ENCODE assay signal across 8 cellular contexts in genomic region chr5:56908942-56909293, GRCh38. TPM values are rescaled to one million over a fixed set of nuclear protein-coding genes. Genes with fewer than 3 reads are reported as not detected.
DNase-seq lines count a peak whose midpoint lies in the region; ATAC-seq and TF ChIP-seq lines count a peak whose summit lies in the region.

No MANE protein-coding gene starts in this region.

- H3K9ac ChIP-seq in trophoblast cell (ENCODE audit: low read length): peak overlapping the region; percentile 77

- H2AK5ac ChIP-seq in trophoblast cell (ENCODE audit: low read length): peak overlapping the region; percentile 70

- peaks cover 3% of the 10 kb centered on the region for H3K9me3 ChIP-seq in trophoblast cell (ENCODE audit: insufficient read depth, low read depth, low read length)

- CTCF ChIA-PET in T-cell (lab: Charles Lee): interaction anchor here in 1 of 2 donors (0.6 kb wide), 1 partner anchor 35 kb away, joined by 3 read pairs; no protein-coding TSS in a partner anchor

- WGBS in trophoblast cell (ENCODE audit: extremely low coverage, insufficient coverage, insufficient read length): no CpG with 5 or more reads among the region's 19 CpGs

- H3K9me3 Mint-ChIP-seq in T-cell: peaks cover 0 to 6% (median 0%) of the 10 kb centered on the region in 3 donors

- H2BK5ac ChIP-seq in trophoblast cell (ENCODE audit: low read depth, low read length, poor library complexity): peak overlapping the region; percentile 79

- H3K27ac ChIP-seq in trophoblast cell (ENCODE audit: low read depth, low read length): peak overlapping the region; percentile 94

- peak overlapping the region; percentile 100 for H2AFZ ChIP-seq in trophoblast cell (ENCODE audit: insufficient read depth, low read length, poor library complexity)

- no peak for TF ChIP-seq CTCF in foreskin fibroblast (IDR thresholded peaks at IDR 0.05; ENCODE audit: low read depth, low read length)

- H3K4me3 Mint-ChIP-seq in T-cell: peak overlapping the region; percentile 90 to 99 (median 90)

- peak overlapping the region; percentile 82 for H3K4me2 ChIP-seq in trophoblast cell (ENCODE audit: low read length)

- POLR2A ChIA-PET in T-cell (lab: Charles Lee): no interaction called here

- ATAC-seq in HG03039 (IDR thresholded peaks at IDR 0.05; ENCODE audit: unreplicated experiment) (peak; percentile 38), T-cell (replicated peaks in 1 of 4) (peak in 3 of 4 experiments; percentile 3 to 23 (median 3))

- H3K36me3 ChIP-seq in trophoblast cell (ENCODE audit: control insufficient read depth in 1 of 2, insufficient read depth in 2 of 2, low read length in 2 of 2): no peaks in the 10 kb centered on the region

- peak overlapping the region; percentile 96 for H3K4ac ChIP-seq in trophoblast cell (ENCODE audit: low read depth, low read length)

- peak overlapping the region; percentile 98 for H4K12ac ChIP-seq in trophoblast cell (ENCODE audit: low read depth, low read length)

- peak overlapping the region; percentile 65 to 77 for H3K4me3 ChIP-seq in foreskin fibroblast (ENCODE audit: low read depth in 1 of 2, low read length in 2 of 2)
- H3K4me3 ChIP-seq in trophoblast cell (ENCODE audit: low read depth, low read length): peak overlapping the region; percentile 80

- H4K8ac ChIP-seq in trophoblast cell (ENCODE audit: low read depth, low read length): peak overlapping the region; percentile 94

- H3K23ac ChIP-seq in trophoblast cell (ENCODE audit: low read length): no peak overlapping the region

- peak overlapping the region; percentile 71 to 82 for H3K27ac Mint-ChIP-seq in T-cell

- peaks cover 7% of the 10 kb centered on the region for H3K79me2 ChIP-seq in trophoblast cell (ENCODE audit: control insufficient read depth, insufficient read depth, low read length, poor library complexity)

- peak overlapping the region; percentile 98 for H3K14ac ChIP-seq in trophoblast cell (ENCODE audit: low read length)

- peaks cover 20 to 21% (median 20%) of the 10 kb centered on the region in 3 donors for H3K4me1 Mint-ChIP-seq in T-cell

- H2BK12ac ChIP-seq in trophoblast cell (ENCODE audit: low read length): no peak overlapping the region

- H2BK120ac ChIP-seq in trophoblast cell (ENCODE audit: insufficient read depth, low read length, poor library complexity): peak overlapping the region; percentile 90

- H4K91ac ChIP-seq in trophoblast cell (ENCODE audit: low read depth, low read length): peak overlapping the region; percentile 91

- peaks cover 12% of the 10 kb centered on the region for H3K79me1 ChIP-seq in trophoblast cell (ENCODE audit: low read length)

- H3K36me3 Mint-ChIP-seq in T-cell: no peaks in the 10 kb centered on the region

- no peaks in the 10 kb centered on the region for H3K27me3 ChIP-seq in trophoblast cell (ENCODE audit: insufficient read depth, low read length)

- peak overlapping the region; percentile 98 for H3K18ac ChIP-seq in trophoblast cell (ENCODE audit: low read length)

- peaks cover 0 to 3% of the 10 kb centered on the region in 2 experiments for H3K4me1 ChIP-seq in trophoblast cell (ENCODE audit: control insufficient read depth in 1 of 2, insufficient read depth in 2 of 2, low read length in 2 of 2)

- no peaks in the 10 kb centered on the region for H3K27me3 Mint-ChIP-seq in T-cell

- DNase-seq in stimulated activated CD8-positive, alpha-beta memory T cell treated with anti-CD3 and anti-CD28 coated beads, Interleukin-12 subunit alpha, Interleukin-12 subunit beta, amount 100 ng/mL, for 1 hour (ENCODE audit: low read depth): peak; percentile 6
- no peak for DNase-seq in stimulated activated CD8-positive, alpha-beta memory T cell treated with anti-CD3 and anti-CD28 coated beads, Interleukin-4, amount 100 ng/mL, for 48 hours
- DNase-seq in T-cell: peak in 7 of 34 experiments; percentile 3 to 8 (median 4)
- no peak for DNase-seq in foreskin fibroblast
- no peak for DNase-seq in trophoblast cell
- no peak for DNase-seq in cerebellum (ENCODE audit: low spot score)
- no peak for DNase-seq in NK-92 (lab: John Stamatoyannopoulos, UW; ENCODE audit: unreplicated experiment)

RNA-seq across cellular contexts. Expression of gene SETD9, which starts 0.5 kb away (rescaled TPM):
- 1 to 10 TPM in 4 of 5 donors, under 1 TPM in 1; 0.73 to 6.4 (median 5.3) TPM for total RNA-seq in T-cell
- polyA plus RNA-seq in trophoblast cell (2013): 4.8 and 5.4 TPM in 2 replicates
- total RNA-seq in cerebellum: 4.4 TPM

RNA-seq across cellular contexts. Expression of gene MIER3, which starts 43.0 kb away (rescaled TPM):
- 10 to 100 TPM; 21.3 to 25.9 (median 23.6) TPM for total RNA-seq in T-cell
- 20.0 and 20.5 TPM in 2 replicates for polyA plus RNA-seq in trophoblast cell (2013)
- 33.3 TPM for total RNA-seq in cerebellum
